ENCODE assay signal across 1 cellular context in genomic region chr3:48935530-48935929, GRCh38.
TF ChIP-seq lines count a peak whose summit lies in the region.

No MANE protein-coding gene starts in this region.

TF ChIP-seq in A549, 52 proteins besides CTCF, POLR2A, EP300 and RAD21:
- TF ChIP-seq HDAC2 (IDR thresholded peaks at IDR 0.05) (no peak), POLR2AphosphoS2 (conservative IDR thresholded peaks at IDR 0.05; ENCODE audit: low read length) (no peak), MAFK (IDR thresholded peaks at IDR 0.05; ENCODE audit: partially characterized antibody) (peak; percentile 73)
